In the genomic region with DNA sequence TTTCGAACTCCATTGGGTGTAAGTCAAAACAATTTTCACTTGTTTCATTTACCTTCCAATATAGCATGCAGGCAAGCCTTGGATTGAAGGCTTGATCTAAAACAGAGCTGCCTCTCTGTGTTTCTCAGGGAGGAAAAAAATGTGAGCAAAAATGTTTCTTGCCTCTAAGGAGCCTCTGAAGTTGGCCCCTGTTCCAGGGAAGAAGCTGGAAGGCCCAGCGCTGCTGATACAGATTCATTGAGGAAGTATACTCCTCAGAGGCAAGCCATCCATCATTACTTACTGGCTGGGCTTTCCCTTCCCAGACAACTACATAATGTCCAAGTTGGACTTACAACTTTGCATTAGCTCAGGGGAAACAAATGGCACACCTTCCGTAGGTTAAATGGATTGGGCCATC, we compare ENCODE assay signal across 27 cellular contexts.
"Had no signal": no experiment of that assay in that cellular context is flagged by ENCODE, and none has a peak within 500 bp of the region (broad histone marks: within the 10 kb centered on the region; RNA-seq: fewer than 3 reads in every experiment).

No MANE protein-coding gene starts in this region.

- H3K27me3 Mint-ChIP-seq: dendritic cell treated with granulocyte-macrophage colony-stimulating factor and Interleukin-4, amounts not matched to agents 40 ng/mL and 50 ng/mL, for 4 days; effector memory CD8-positive, alpha-beta T cell had no signal

- H3K36me3 ChIP-seq: colonic mucosa, esophagus squamous epithelium, gastrocnemius medialis, left lung, lower lobe of right lung had no signal

- H3K36me3 Mint-ChIP-seq: immature natural killer cell, mesothelial cell of epicardium had no signal

- H2AFZ ChIP-seq: hepatocyte had no signal

- H3K27me3 ChIP-seq: colonic mucosa, esophagus squamous epithelium, gastrocnemius medialis, hepatocyte, left lung had no signal

- H3K27ac ChIP-seq: colonic mucosa, epithelial cell of prostate, esophagus squamous epithelium, gastrocnemius medialis, hepatocyte, left lung, lower lobe of right lung had no signal

- H3K9me3 Mint-ChIP-seq: dendritic cell treated with granulocyte-macrophage colony-stimulating factor and Interleukin-4, amounts not matched to agents 40 ng/mL and 50 ng/mL, for 4 days had no signal

- H3K4me3 Mint-ChIP-seq: dendritic cell treated with granulocyte-macrophage colony-stimulating factor and Interleukin-4, amounts not matched to agents 40 ng/mL and 50 ng/mL, for 4 days; effector memory CD8-positive, alpha-beta T cell; endodermal cell; immature natural killer cell; mesothelial cell of epicardium had no signal

- DNase-seq: cerebellar nuclear complex; colonic mucosa; cortex of kidney; effector CD8-positive, alpha-beta T cell; effector memory CD8-positive, alpha-beta T cell; endodermal cell; erythroblast; esophagus squamous epithelium; foreskin fibroblast; foreskin melanocyte; gastrocnemius medialis; glutamatergic neuron; head of caudate nucleus; hypothalamus; immature natural killer cell; islet precursor cell; kidney; kidney glomerular epithelial cell; left lung; lower lobe of right lung; mesenchymal stem cell; mucosa of descending colon had no signal

- ATAC-seq: effector memory CD8-positive, alpha-beta T cell; esophagus mucosa; gastrocnemius medialis; left lung; lower lobe of right lung; mucosa of descending colon had no signal

- H3K4me3 ChIP-seq: colonic mucosa, esophagus squamous epithelium, gastrocnemius medialis, hepatocyte, left lung, lower lobe of right lung, mucosa of descending colon had no signal

- H3K4me2 ChIP-seq: hepatocyte had no signal

- H3K79me2 ChIP-seq: hepatocyte had no signal

- H3K4me1 Mint-ChIP-seq: immature natural killer cell had no signal

- H3K4me1 ChIP-seq: colonic mucosa, esophagus squamous epithelium, gastrocnemius medialis, left lung, lower lobe of right lung had no signal

- H3K9me3 ChIP-seq: colonic mucosa, esophagus squamous epithelium, gastrocnemius medialis, left lung, lower lobe of right lung had no signal

- H3K27ac Mint-ChIP-seq: dendritic cell treated with granulocyte-macrophage colony-stimulating factor and Interleukin-4, amounts not matched to agents 40 ng/mL and 50 ng/mL, for 4 days; effector memory CD8-positive, alpha-beta T cell; endodermal cell; immature natural killer cell; mesothelial cell of epicardium had no signal
